In genomic region chr1:81670286-81670685, GRCh38 we compare ENCODE assay signal across 10 cellular contexts.
DNase-seq lines count a peak whose midpoint lies in the region; ATAC-seq, FAIRE-seq and TF ChIP-seq lines count a peak whose summit lies in the region.
"Had no signal": no experiment of that assay in that cellular context is flagged by ENCODE, and none has a peak within 500 bp of the region (broad histone marks: within the 10 kb centered on the region; RNA-seq: fewer than 3 reads in every experiment).

No MANE protein-coding gene starts in this region.

- FAIRE-seq in pancreas (lab: Jason Lieb, UNC) = no peak
- FAIRE-seq: GM12878, K562 had no signal

- intact Hi-C loops in pancreas (cut with DNase I) = no loop called here

- in situ Hi-C loops in Caki2 (cut with HindIII; ENCODE audit: low pct_unique_long_range_greater_than_20kb, low sequenced_read_pairs) = no loop called here

- H3K4me3 ChIP-seq in fibroblast of pulmonary artery (replicated peaks; ENCODE audit: low read depth, low read length) (no peak overlapping the region), pancreas (no peak overlapping the region), WERI-Rb-1 (ENCODE audit: low read depth, low read length) (no peak overlapping the region)
- H3K4me3 ChIP-seq: GM12878, K562 had no signal

- H3K9me3 ChIP-seq in pancreas (no peaks in the 10 kb centered on the region), WERI-Rb-1 (ENCODE audit: severe bottlenecking) (no peaks in the 10 kb centered on the region)

- H3K36me3 ChIP-seq in pancreas = no peaks in the 10 kb centered on the region
- no peaks in the 10 kb centered on the region for H3K36me3 ChIP-seq in WERI-Rb-1

- CTCF ChIA-PET in GM10248 (lab: Yijun Ruan, JAX) = interaction anchor here (0.7 kb wide), 1 partner anchor 11 kb away, joined by 3 read pairs; no protein-coding TSS in a partner anchor

- H3K4me1 ChIP-seq in pancreas = peaks cover 0 to 3% (median 0%) of the 10 kb centered on the region in 3 donors

- WGBS in pancreas, 2 donors = 27% methylated on average over 6 of the region's 6 CpGs

- DNase-seq in Caki2 (ENCODE audit: low read depth) (peak; percentile 59), NCI-H446 treated with DMSO at 0.1 percent for 48 hours (lab: John Stamatoyannopoulos, UW) (peak; percentile 65), fibroblast of pulmonary artery (ENCODE audit: low read depth) (peak; percentile 97), pancreas (peak in 5 of 6 donors; percentile 54 to 83 (median 66)), GM10248 (ENCODE audit: extremely low spot score) (no peak), WERI-Rb-1 (no peak)
- no peak for DNase-seq in activated naive CD4-positive, alpha-beta T cell treated with anti-CD3 and anti-CD28 coated beads, Interleukin-2, amount 50 U/mL, for 16 hours

- TF ChIP-seq CTCF in fibroblast of pulmonary artery (IDR thresholded peaks at IDR 0.05; ENCODE audit: low read length, missing control alignments) = no peak
- TF ChIP-seq CTCF in pancreas (IDR thresholded peaks at IDR 0.05) = no peak
- TF ChIP-seq CTCF in GM10248 (IDR thresholded peaks at IDR 0.05; ENCODE audit: control extremely low read depth, extremely low read depth, low read depth, missing control alignments) = no peak
- TF ChIP-seq CTCF in WERI-Rb-1 (IDR thresholded peaks at IDR 0.05; ENCODE audit: low read depth, low read length) = no peak

- no peak overlapping the region for H3K27ac ChIP-seq in pancreas
- H3K27ac ChIP-seq in WERI-Rb-1 = no peak overlapping the region

- POLR2A ChIA-PET in GM10248 (lab: Yijun Ruan, JAX) = no interaction called here

- ATAC-seq in pancreas (peak; percentile 85 to 99 (median 95)), GM18498 (IDR thresholded peaks at IDR 0.05; ENCODE audit: unreplicated experiment) (no peak)
- ATAC-seq: GM12878, K562 had no signal

- no peaks in the 10 kb centered on the region for H3K27me3 ChIP-seq in pancreas
- H3K27me3 ChIP-seq in WERI-Rb-1 (ENCODE audit: insufficient read depth, low read depth, severe bottlenecking) = no peaks in the 10 kb centered on the region

Comparison
In these comparisons a context has a peak if more than half of its experiments do, and no peak if none do; other contexts are left out.
1. DNase-seq: peak in Caki2 (single experiment), NCI-H446 treated with DMSO at 0.1 percent for 48 hours (single experiment), fibroblast of pulmonary artery (single experiment) and pancreas (5 of 6); none in activated naive CD4-positive, alpha-beta T cell treated with anti-CD3 and anti-CD28 coated beads, Interleukin-2, amount 50 U/mL, for 16 hours (single experiment), GM10248 (single experiment) and WERI-Rb-1 (single experiment).